In genomic region chr2:54212456-54212855, GRCh38 we compare ENCODE assay signal across 12 cellular contexts. TPM values are rescaled to one million over a fixed set of nuclear protein-coding genes. Genes with fewer than 3 reads are reported as not detected.
A peak's percentile ranks its signal among the peaks of the same experiment; 100 is the strongest.
DNase-seq lines count a peak whose midpoint lies in the region; ATAC-seq, FAIRE-seq and TF ChIP-seq lines count a peak whose summit lies in the region.
"Had no signal": no experiment of that assay in that cellular context is flagged by ENCODE, and none has a peak within 500 bp of the region (broad histone marks: within the 10 kb centered on the region; RNA-seq: fewer than 3 reads in every experiment).

No MANE protein-coding gene starts in this region.

- ATAC-seq in pancreas = peak in 3 of 4 donors; percentile 58 to 77 (median 70)
- no peak for ATAC-seq in GM18517 (IDR thresholded peaks at IDR 0.05; ENCODE audit: unreplicated experiment)
- ATAC-seq in stimulated activated naive B cell treated with anti-CD40 and anti-IgM and Interleukin-4, amounts not matched to agents 10 μg/mL and 1 μg/mL and 100 μg/mL, for 72 hours (replicated peaks) = no peak

- H3K27ac ChIP-seq in RWPE1 (no peak overlapping the region), pancreas (no peak overlapping the region)

- H3K27me3 ChIP-seq in pancreas = no peaks in the 10 kb centered on the region

- H3K27me3 Mint-ChIP-seq in stimulated activated naive B cell treated with anti-CD40 and anti-IgM and Interleukin-4, amounts not matched to agents 10 μg/mL and 1 μg/mL and 100 μg/mL, for 72 hours = no peaks in the 10 kb centered on the region
- H3K27me3 Mint-ChIP-seq: stimulated activated naive CD8-positive, alpha-beta T cell treated with anti-CD3 and anti-CD28 coated beads, Interleukin-15, Interleukin-2, amounts not matched to agents 100 ng/mL and 50 ng/mL, for 24 hours had no signal

- H3K27ac Mint-ChIP-seq in stimulated activated naive B cell treated with anti-CD40 and anti-IgM and Interleukin-4, amounts not matched to agents 10 μg/mL and 1 μg/mL and 100 μg/mL, for 72 hours = no peak overlapping the region
- H3K27ac Mint-ChIP-seq: stimulated activated naive CD8-positive, alpha-beta T cell treated with anti-CD3 and anti-CD28 coated beads, Interleukin-15, Interleukin-2, amounts not matched to agents 100 ng/mL and 50 ng/mL, for 24 hours had no signal

- TF ChIP-seq CTCF in RWPE1 (conservative IDR thresholded peaks at IDR 0.05; ENCODE audit: low read depth) (no peak), pancreas (IDR thresholded peaks at IDR 0.05) (no peak)

- FAIRE-seq in G401.6 (lab: Jason Lieb, UNC) (peak; percentile 30), pancreas (lab: Jason Lieb, UNC) (peak; percentile 34)

- DNase-seq in RWPE1 (ENCODE audit: low spot score) (peak; percentile 71), fibroblast of peridontal ligament (ENCODE audit: extremely low read depth) (peak; percentile 88), pancreas (no peak), NCI-H1105 (lab: John Stamatoyannopoulos, UW) (no peak)
- no peak for DNase-seq in stimulated activated CD4-positive, alpha-beta T cell treated with anti-CD3 and anti-CD28 coated beads, Interleukin-1b, Interleukin-23, amount 100 ng/mL, for 48 hours
- DNase-seq in stimulated activated naive B cell treated with anti-CD40 and anti-IgM and Interleukin-4, amounts not matched to agents 10 μg/mL and 1 μg/mL and 100 μg/mL, for 72 hours = no peak
- DNase-seq: DMS153, NCI-H345, T-helper 1 cell had no signal

- H3K4me3 ChIP-seq in pancreas = no peak overlapping the region

- 38 to 50% methylated on average over 1 of the region's 1 CpG for WGBS in pancreas, 2 donors

- no peaks in the 10 kb centered on the region for H3K9me3 ChIP-seq in pancreas

- peaks cover 13 to 17% of the 10 kb centered on the region in 2 donors for H3K36me3 Mint-ChIP-seq in stimulated activated naive B cell treated with anti-CD40 and anti-IgM and Interleukin-4, amounts not matched to agents 10 μg/mL and 1 μg/mL and 100 μg/mL, for 72 hours

- H3K9me3 Mint-ChIP-seq in stimulated activated naive B cell treated with anti-CD40 and anti-IgM and Interleukin-4, amounts not matched to agents 10 μg/mL and 1 μg/mL and 100 μg/mL, for 72 hours = peaks cover 14% of the 10 kb centered on the region in 2 donors

- H3K4me3 Mint-ChIP-seq in stimulated activated naive B cell treated with anti-CD40 and anti-IgM and Interleukin-4, amounts not matched to agents 10 μg/mL and 1 μg/mL and 100 μg/mL, for 72 hours = no peak overlapping the region
- H3K4me3 Mint-ChIP-seq: stimulated activated naive CD8-positive, alpha-beta T cell treated with anti-CD3 and anti-CD28 coated beads, Interleukin-15, Interleukin-2, amounts not matched to agents 100 ng/mL and 50 ng/mL, for 24 hours had no signal

- no peaks in the 10 kb centered on the region for H3K4me1 Mint-ChIP-seq in stimulated activated naive B cell treated with anti-CD40 and anti-IgM and Interleukin-4, amounts not matched to agents 10 μg/mL and 1 μg/mL and 100 μg/mL, for 72 hours

- CTCF ChIA-PET in RWPE1 (lab: Yijun Ruan, JAX) = interaction anchor here (0.6 kb wide), 3 partner anchors 21 to 305 kb away, joined by 3 to 4 read pairs (median 3); no protein-coding TSS in a partner anchor

- POLR2A ChIA-PET in RWPE1 (lab: Yijun Ruan, JAX; ENCODE audit: low non-redundant PET) = no interaction called here

- no peaks in the 10 kb centered on the region for H3K36me3 ChIP-seq in pancreas

- H3K4me1 ChIP-seq in pancreas = peaks cover 0 to 3% (median 0%) of the 10 kb centered on the region in 3 donors

- intact Hi-C loops in pancreas (cut with DNase I) = no loop called here

RNA-seq across cellular contexts. Expression of gene TSPYL6, which starts 43.6 kb away (rescaled TPM):
- total RNA-seq in pancreas = under 1 TPM in 2 of 6 donors, not detected in 4; 0.06 to 0.09 TPM
- polyA plus RNA-seq in pancreas = not detected

Comparison
In these comparisons a context has a peak if more than half of its experiments do, and no peak if none do; other contexts are left out.
1. DNase-seq: peak in RWPE1 (single experiment) and fibroblast of peridontal ligament (single experiment); none in pancreas (0 of 6), NCI-H1105 (single experiment), stimulated activated CD4-positive, alpha-beta T cell treated with anti-CD3 and anti-CD28 coated beads, Interleukin-1b, Interleukin-23, amount 100 ng/mL, for 48 hours (single experiment) and stimulated activated naive B cell treated with anti-CD40 and anti-IgM and Interleukin-4, amounts not matched to agents 10 μg/mL and 1 μg/mL and 100 μg/mL, for 72 hours (single experiment).
2. ATAC-seq: peak in pancreas (3 of 4); none in GM18517 (single experiment) and stimulated activated naive B cell treated with anti-CD40 and anti-IgM and Interleukin-4, amounts not matched to agents 10 μg/mL and 1 μg/mL and 100 μg/mL, for 72 hours (0 of 2).